In genomic region chr20:62825994-62826645, GRCh38 we compare ENCODE assay signal across 18 cellular contexts.
"Had no signal": no experiment of that assay in that cellular context is flagged by ENCODE, and none has a peak within 500 bp of the region (broad histone marks: within the 10 kb centered on the region; RNA-seq: fewer than 3 reads in every experiment).

No MANE protein-coding gene starts in this region.

- ATAC-seq: activated CD8-positive, alpha-beta T cell treated with anti-CD3 and anti-CD28 coated beads for 36 hours; natural killer cell treated with Interleukin-12 subunit alpha and Interleukin-12 subunit beta and Interleukin-15 and Interleukin-18, amount 100 ng/mL, for 72 hours; stimulated activated naive CD8-positive, alpha-beta T cell treated with anti-CD3 and anti-CD28 coated beads, Interleukin-15, amount 100 ng/mL, for 72 hours; WTC11 had no signal

- H3K4me3 ChIP-seq: esophagus squamous epithelium, prostate gland had no signal

- H3K4me1 Mint-ChIP-seq: stimulated activated naive CD8-positive, alpha-beta T cell treated with anti-CD3 and anti-CD28 coated beads, Interleukin-15, amount 100 ng/mL, for 72 hours had no signal

- H3K9me3 Mint-ChIP-seq: activated CD8-positive, alpha-beta T cell treated with anti-CD3 and anti-CD28 coated beads for 36 hours; brain; natural killer cell treated with Interleukin-12 subunit alpha and Interleukin-12 subunit beta and Interleukin-15 and Interleukin-18, amount 100 ng/mL, for 72 hours; stimulated activated naive CD8-positive, alpha-beta T cell treated with anti-CD3 and anti-CD28 coated beads, Interleukin-15, amount 100 ng/mL, for 72 hours; T-cell; WTC11 had no signal

- H3K27ac Mint-ChIP-seq: activated CD8-positive, alpha-beta T cell treated with anti-CD3 and anti-CD28 coated beads for 36 hours; activated naive CD8-positive, alpha-beta T cell; brain; natural killer cell treated with Interleukin-12 subunit alpha and Interleukin-12 subunit beta and Interleukin-15 and Interleukin-18, amount 100 ng/mL, for 72 hours; stimulated activated naive CD8-positive, alpha-beta T cell treated with anti-CD3 and anti-CD28 coated beads, Interleukin-15, amount 100 ng/mL, for 72 hours; T-cell; WTC11 had no signal

- H3K4me1 ChIP-seq: prostate gland had no signal

- H3K4me3 Mint-ChIP-seq: activated CD8-positive, alpha-beta T cell treated with anti-CD3 and anti-CD28 coated beads for 36 hours; activated naive CD8-positive, alpha-beta T cell; brain; natural killer cell treated with Interleukin-12 subunit alpha and Interleukin-12 subunit beta and Interleukin-15 and Interleukin-18, amount 100 ng/mL, for 72 hours; stimulated activated naive CD8-positive, alpha-beta T cell treated with anti-CD3 and anti-CD28 coated beads, Interleukin-15, amount 100 ng/mL, for 72 hours; T-cell had no signal

- H3K27ac ChIP-seq: prostate gland had no signal

- H3K36me3 ChIP-seq: esophagus squamous epithelium, prostate gland had no signal

- H3K9me3 ChIP-seq: esophagus squamous epithelium, prostate gland had no signal

- H3K27me3 Mint-ChIP-seq: activated CD8-positive, alpha-beta T cell treated with anti-CD3 and anti-CD28 coated beads for 36 hours; activated naive CD8-positive, alpha-beta T cell; brain; natural killer cell treated with Interleukin-12 subunit alpha and Interleukin-12 subunit beta and Interleukin-15 and Interleukin-18, amount 100 ng/mL, for 72 hours; stimulated activated naive CD8-positive, alpha-beta T cell treated with anti-CD3 and anti-CD28 coated beads, Interleukin-15, amount 100 ng/mL, for 72 hours; T-cell had no signal

- H3K36me3 Mint-ChIP-seq: activated naive CD8-positive, alpha-beta T cell; brain; natural killer cell treated with Interleukin-12 subunit alpha and Interleukin-12 subunit beta and Interleukin-15 and Interleukin-18, amount 100 ng/mL, for 72 hours; T-cell; WTC11 had no signal

- DNase-seq: activated CD4-positive, alpha-beta T cell treated with anti-CD3 and anti-CD28 coated beads for 48 hours; activated CD8-positive, alpha-beta T cell treated with anti-CD3 and anti-CD28 coated beads for 36 hours; activated effector memory CD4-positive, alpha-beta T cell treated with anti-CD3 and anti-CD28 coated beads, Interleukin-2, amount 50 U/mL, for 16 hours; activated T-cell treated with anti-CD3 and anti-CD28 coated beads, Interleukin-2, amount 50 U/mL, for 48 hours; cortex of kidney; effector CD4-positive, alpha-beta T cell; esophagus squamous epithelium; hippocampal formation; mesendoderm; nucleus accumbens; stimulated activated naive CD8-positive, alpha-beta T cell treated with anti-CD3 and anti-CD28 coated beads, Interleukin-15, amount 100 ng/mL, for 72 hours; T-cell; T-helper 9 cell had no signal
